ENCODE assay signal across 8 cellular contexts in genomic region chr11:65918211-65919150, GRCh38. TPM values are rescaled to one million over a fixed set of nuclear protein-coding genes. Genes with fewer than 3 reads are reported as not detected.
DNase-seq lines count a peak whose midpoint lies in the region; ATAC-seq, FAIRE-seq and TF ChIP-seq lines count a peak whose summit lies in the region.

C11orf68 (minus strand) TSS chr11:65919062; CDS start chr11:65919031, 31 bp downstream.

- CTCF ChIA-PET in GM12878 (lab: Yijun Ruan, JAX), result interaction anchor here (0.7 to 2.1 kb wide), 9 partner anchors 12 to 207 kb away, joined by 3 to 9 read pairs (median 4); partner anchors contain the start of genes CCDC85B and KAT5

- H3K27me3 ChIP-seq in GM12878 (replicated peaks in 1 of 2; ENCODE audit: control insufficient read depth in 2 of 2, insufficient read depth in 2 of 2, low read length in 1 of 2), result no peaks in the 10 kb centered on the region

- peak within 1 kb of the TSS; percentile 77 for H2AFZ ChIP-seq in GM12878 (ENCODE audit: control insufficient read depth, low read depth, low read length)

- SMC1A ChIA-PET in GM12878 (lab: Charles Lee; ENCODE audit: uncharacterized antibody, unreplicated experiment), result interaction anchor here (0.7 to 1.7 kb wide), 3 partner anchors 20 to 29 kb away, joined by 3 to 6 read pairs (median 5); no protein-coding TSS in a partner anchor

- no peak for FAIRE-seq in GM12878 (lab: Jason Lieb, UNC)

- no peaks in the 10 kb centered on the region for H4K20me1 ChIP-seq in GM12878 (ENCODE audit: control insufficient read depth, insufficient read depth)

- H3K27ac Mint-ChIP-seq in stimulated activated effector memory CD8-positive, alpha-beta T cell treated with anti-CD3 and anti-CD28 coated beads, Interleukin-12 subunit alpha, Interleukin-12 subunit beta, amount 100 ng/mL, for 72 hours, result peak within 1 kb of the TSS; percentile 89

- peak within 1 kb of the TSS; percentile 91 for H3K27ac ChIP-seq in GM12878 (ENCODE audit: control insufficient read depth, insufficient read depth)

- peak; percentile 65 for ATAC-seq in GM12878
- ATAC-seq in stimulated activated effector memory CD8-positive, alpha-beta T cell treated with anti-CD3 and anti-CD28 coated beads, Interleukin-12 subunit alpha, Interleukin-12 subunit beta, amount 100 ng/mL, for 72 hours, result peak; percentile 77

- H3K9ac ChIP-seq in GM12878 (ENCODE audit: control insufficient read depth, insufficient read depth, low read length), result peak within 1 kb of the TSS; percentile 99

- peaks cover 43% of the 10 kb centered on the region for H3K4me1 Mint-ChIP-seq in stimulated activated effector memory CD8-positive, alpha-beta T cell treated with anti-CD3 and anti-CD28 coated beads, Interleukin-12 subunit alpha, Interleukin-12 subunit beta, amount 100 ng/mL, for 72 hours

- H3K9me3 ChIP-seq in GM12878 (replicated peaks; ENCODE audit: control insufficient read depth, insufficient read depth, low read length), result no peaks in the 10 kb centered on the region

- TF ChIP-seq EP300 in GM12878 (IDR thresholded peaks at IDR 0.05; ENCODE audit: borderline replicate concordance in 1 of 2, control insufficient read depth in 1 of 2, low read depth in 2 of 2, low read length in 2 of 2), result no peak

- no peaks in the 10 kb centered on the region for H3K9me3 Mint-ChIP-seq in stimulated activated effector memory CD8-positive, alpha-beta T cell treated with anti-CD3 and anti-CD28 coated beads, Interleukin-12 subunit alpha, Interleukin-12 subunit beta, amount 100 ng/mL, for 72 hours

- TSS peak; percentile 79 for BruUV-seq in GM12878 (replicated peaks; lab: Mats Ljungman, UMichigan)

- H3K4me1 ChIP-seq in GM12878 (ENCODE audit: control insufficient read depth, insufficient read depth, low read length), result peaks cover 22% of the 10 kb centered on the region

- 2% methylated on average over 56 of the region's 78 CpGs for WGBS in GM12878 (ENCODE audit: insufficient coverage, insufficient replicate concordance, low lambda C conversion rate, missing lambda C conversion rate)

- RAD21 ChIA-PET in GM12878 (lab: Charles Lee; ENCODE audit: unreplicated experiment), result interaction anchor here (1.0 to 1.1 kb wide), 3 partner anchors 25 to 58 kb away, joined by 3 to 4 read pairs (median 4); partner anchors contain the start of genes CCDC85B and MUS81

- DNase-seq in NCI-H2171 treated with DMSO at 0.1 percent for 48 hours (lab: John Stamatoyannopoulos, UW), result peak; percentile 26
- no peak for DNase-seq in NCI-H2171 (lab: John Stamatoyannopoulos, UW)
- DNase-seq in H4 (ENCODE audit: low spot score), result no peak
- DNase-seq in M059J (ENCODE audit: low read depth), result peak; percentile 59
- no peak for DNase-seq in GM12878 (ENCODE audit: low read depth, low spot score)
- peak; percentile 44 for DNase-seq in iris pigment epithelial cell (ENCODE audit: low read depth)
- DNase-seq in stimulated activated effector memory CD8-positive, alpha-beta T cell treated with anti-CD3 and anti-CD28 coated beads, Interleukin-12 subunit alpha, Interleukin-12 subunit beta, amount 100 ng/mL, for 72 hours (ENCODE audit: low spot score in 2 of 2), result no peak
- DNase-seq in NCI-H524 treated with DMSO at 0.1 percent for 48 hours (lab: John Stamatoyannopoulos, UW), result no peak

- POLR2A ChIA-PET in GM12878 (lab: Charles Lee), result interaction anchor here (0.6 to 2.5 kb wide), 8 partner anchors 17 to 352 kb away, joined by 3 to 17 read pairs (median 6); partner anchors contain the start of genes CCDC85B, FIBP and FOSL1

- H3K36me3 ChIP-seq in GM12878 (ENCODE audit: control insufficient read depth in 2 of 2, insufficient read depth in 2 of 2, low read length in 1 of 2), result peaks cover 0 to 2% of the 10 kb centered on the region in 2 experiments; a peak in 3 of 4 replicates

- peak; percentile 75 for TF ChIP-seq POLR2A in GM12878 (IDR thresholded peaks at IDR 0.05; ENCODE audit: low read depth, low read length)

- peak within 1 kb of the TSS; percentile 89 for H3K4me3 Mint-ChIP-seq in stimulated activated effector memory CD8-positive, alpha-beta T cell treated with anti-CD3 and anti-CD28 coated beads, Interleukin-12 subunit alpha, Interleukin-12 subunit beta, amount 100 ng/mL, for 72 hours

- intact Hi-C loops in GM12878 (cut with micrococcal nuclease; ENCODE audit: unreplicated experiment), result loop anchor here (2.0 kb wide), 1 partner anchor 42 kb away; the partner anchor contains the start of gene SART1

- peak within 1 kb of the TSS; percentile 82 for H3K4me3 ChIP-seq in GM12878

- no peak for TF ChIP-seq RAD21 in GM12878 (IDR thresholded peaks at IDR 0.05; ENCODE audit: insufficient read depth, low read depth, low read length)

- no peak for TF ChIP-seq CTCF in GM12878 (IDR thresholded peaks at IDR 0.05 in 2 of 3, conservative IDR thresholded peaks at IDR 0.05 in 1 of 3; ENCODE audit: control insufficient read depth in 2 of 3, extremely low read depth in 1 of 3, insufficient read depth in 1 of 3, low read depth in 3 of 3, low read length in 3 of 3)

- in situ Hi-C loops in GM12878 (cut with MboI), result no loop called here

- peak within 1 kb of the TSS; percentile 95 for H3K4me2 ChIP-seq in GM12878 (ENCODE audit: control insufficient read depth, insufficient read depth)

- H3K36me3 Mint-ChIP-seq in stimulated activated effector memory CD8-positive, alpha-beta T cell treated with anti-CD3 and anti-CD28 coated beads, Interleukin-12 subunit alpha, Interleukin-12 subunit beta, amount 100 ng/mL, for 72 hours, result peaks cover 46% of the 10 kb centered on the region

- H3K79me2 ChIP-seq in GM12878 (ENCODE audit: control insufficient read depth, insufficient read depth, low read length), result peaks cover 34% of the 10 kb centered on the region

TF ChIP-seq in GM12878, 131 proteins besides CTCF, POLR2A, EP300 and RAD21 (continues in another document):
- TF ChIP-seq DPF2 (IDR thresholded peaks at IDR 0.05) (peak; percentile 9; the same call in 1 of the 2 replicates), EGR1 (IDR thresholded peaks at IDR 0.05; ENCODE audit: borderline replicate concordance in 1 of 2, low read depth in 2 of 2, low read length in 2 of 2) (peak in 1 of 2 experiments; percentile 77; a peak in 2 of 3 replicates), KDM1A (IDR thresholded peaks at IDR 0.05; ENCODE audit: borderline replicate concordance) (no peak), TAF1 (IDR thresholded peaks at IDR 0.05; ENCODE audit: borderline replicate concordance, low read depth, low read length) (peak; percentile 66; the same call in 1 of the 2 replicates), YY1 (IDR thresholded peaks at IDR 0.05; ENCODE audit: low read depth, low read length) (peak; percentile 95), ZNF217 (IDR thresholded peaks at IDR 0.05) (0 out of 2 replicates have a peak, but pooled peaks have one; percentile 11), EZH2 (IDR thresholded peaks at IDR 0.05; ENCODE audit: borderline replicate concordance, control insufficient read depth, low read depth, low read length) (no peak), RCOR1 (conservative IDR thresholded peaks at IDR 0.05; ENCODE audit: low read depth, low read length) (0 out of 2 replicates have a peak, but pooled peaks have one; percentile 10), TCF12 (IDR thresholded peaks at IDR 0.05; ENCODE audit: low read depth, low read length) (no peak), BACH1 (IDR thresholded peaks at IDR 0.05; ENCODE audit: borderline replicate concordance) (peak; percentile 42), NFXL1 (IDR thresholded peaks at IDR 0.05; ENCODE audit: borderline replicate concordance) (no peak), TBL1XR1 (IDR thresholded peaks at IDR 0.05; ENCODE audit: low read depth, low read length) (no peak), MLLT1 (IDR thresholded peaks at IDR 0.05) (peak; percentile 46; the same call in 1 of the 2 replicates)

RNA-seq across cellular contexts. Expression of gene C11orf68, which starts in this region (rescaled TPM):
- total RNA-seq in H4 (2014; rRNA removed; shearing (Covaris generic)), result 13.4 and 14.3 TPM in 2 replicates
- total RNA-seq in M059J (2014; rRNA removed; shearing (Covaris generic)), result 39.1 and 47.9 TPM in 2 replicates
- 13.7 and 16.7 TPM in 2 replicates for total RNA-seq in GM12878 (2013; cell fraction: nucleolus; rRNA removed)
- total RNA-seq in GM12878 (2014; rRNA removed) (7.3 and 7.8 TPM in 2 replicates), GM12878 (2014; rRNA removed; fragmentation: Illumina TruSeq; extraction: Trizol) (8.6 and 8.8 TPM in 2 replicates), GM12878 (2021) (25.4 and 27.7 TPM in 2 replicates)
- 8.6 TPM for polyA plus RNA-seq in GM12878 (2011; ENCODE audit: low read depth)
- polyA plus RNA-seq in GM12878 (2011; rRNA removed) (7.1 and 17.2 TPM in 2 replicates), GM12878 (2014; fragmentation: Illumina TruSeq; extraction: Trizol) (10.9 and 17.2 TPM in 2 replicates), GM12878 (2014; fragmentation: Nextera tagmentation; extraction: Ambion mirVana) (1 to 10 TPM; 3.0 to 7.0 TPM), GM12878 (2014; rRNA removed) (24.1 and 24.5 TPM in 2 replicates), GM12878 (2016; fragmentation: Nextera tagmentation; extraction: Ambion mirVana) (10 to 100 TPM; 16.2 to 24.4 TPM)
- polyA plus RNA-seq in GM12878 (2011; cell fraction: cytosol; rRNA removed), result 39.2 and 40.1 TPM in 2 replicates
- polyA plus RNA-seq in GM12878 (2011; cell fraction: nucleus; rRNA removed), result 37.0 and 43.2 TPM in 2 replicates
- 24.7 and 28.5 TPM in 2 replicates for polyA plus RNA-seq in GM12878 (2012)
- 12.4 and 29.6 TPM in 2 replicates for polyA minus RNA-seq in GM12878 (2011; rRNA and poly(A)+ RNA removed)
- polyA minus RNA-seq in GM12878 (2011; cell fraction: cytosol; rRNA and poly(A)+ RNA removed), result 15.5 and 16.8 TPM in 2 replicates
- 18.4 and 24.0 TPM in 2 replicates for polyA minus RNA-seq in GM12878 (2011; cell fraction: nucleus; rRNA and poly(A)+ RNA removed)

Comparison
In these comparisons a context has a peak if more than half of its experiments do, and no peak if none do; other contexts are left out.
1. DNase-seq: peak in NCI-H2171 treated with DMSO at 0.1 percent for 48 hours (single experiment), M059J (single experiment) and iris pigment epithelial cell (single experiment); none in NCI-H2171 (single experiment), H4 (single experiment), GM12878 (single experiment), stimulated activated effector memory CD8-positive, alpha-beta T cell treated with anti-CD3 and anti-CD28 coated beads, Interleukin-12 subunit alpha, Interleukin-12 subunit beta, amount 100 ng/mL, for 72 hours (0 of 2) and NCI-H524 treated with DMSO at 0.1 percent for 48 hours (single experiment).